ENCODE assay signal across 1 cellular context in genomic region chr1:43944860-43945259, GRCh38.
TF ChIP-seq lines count a peak whose summit lies in the region.

No MANE protein-coding gene starts in this region.

TF ChIP-seq in A549, 52 proteins besides CTCF, POLR2A, EP300 and RAD21 (continued from another document):
- TF ChIP-seq CBX8 (IDR thresholded peaks at IDR 0.05): no peak
- no peak for TF ChIP-seq FOSL2 (IDR thresholded peaks at IDR 0.05)
- no peak for TF ChIP-seq FOSL2 (CRISPR knock-in tag; IDR thresholded peaks at IDR 0.05)
- no peak for TF ChIP-seq JUNB (IDR thresholded peaks at IDR 0.05)
- no peak for TF ChIP-seq HOXB13 (CRISPR knock-in tag; IDR thresholded peaks at IDR 0.05; ENCODE audit: low read depth)
- no peak for TF ChIP-seq TP53 (CRISPR knock-in tag; IDR thresholded peaks at IDR 0.05)
- TF ChIP-seq HOXA7 (CRISPR knock-in tag; IDR thresholded peaks at IDR 0.05): no peak
- TF ChIP-seq BHLHE40 (IDR thresholded peaks at IDR 0.05; ENCODE audit: low read depth, low read length): no peak
- TF ChIP-seq SREBF2 (IDR thresholded peaks at IDR 0.05): no peak
- no peak for TF ChIP-seq RARB (CRISPR knock-in tag; IDR thresholded peaks at IDR 0.05)
- TF ChIP-seq RNF2 (IDR thresholded peaks at IDR 0.05; ENCODE audit: borderline replicate concordance, low read depth): no peak
